Comparison of ENCODE assay signal across 24 cellular contexts in the genomic region with DNA sequence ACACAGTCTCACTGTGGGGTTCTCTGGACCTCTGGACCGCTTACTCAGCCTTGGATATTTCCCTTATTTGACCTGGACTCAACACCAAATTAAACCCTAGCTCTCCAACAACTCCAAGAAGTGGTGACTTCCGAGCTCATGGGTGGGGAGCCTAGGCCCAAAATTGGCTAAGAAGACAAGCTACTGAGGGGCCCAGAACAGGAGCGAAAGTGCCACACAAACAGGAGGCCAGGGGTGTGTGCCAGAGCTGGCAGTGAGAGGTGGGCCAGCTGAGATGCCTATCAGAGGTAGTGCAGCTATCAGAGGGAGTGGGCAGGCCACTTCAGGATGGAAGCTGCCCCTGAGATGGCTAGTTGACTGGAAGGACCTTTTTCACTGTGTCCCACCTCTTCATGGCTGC.
"Had no signal": no experiment of that assay in that cellular context is flagged by ENCODE, and none has a peak within 500 bp of the region (broad histone marks: within the 10 kb centered on the region; RNA-seq: fewer than 3 reads in every experiment).

No MANE protein-coding gene starts in this region.

- H3K27ac ChIP-seq: heart right ventricle, lower lobe of right lung, neutrophil, pancreas, psoas muscle, right atrium auricular region, vagina had no signal

- H3K4me1 ChIP-seq: heart right ventricle, lower lobe of right lung, pancreas, psoas muscle, right atrium auricular region, vagina had no signal

- H3K4me3 ChIP-seq: heart right ventricle, lower lobe of right lung, pancreas, psoas muscle, right atrium auricular region, vagina had no signal

- DNase-seq: activated B cell treated with CpG ODN at 0.5 μM for 24 hours; activated CD4-positive, alpha-beta T cell treated with anti-CD3 and anti-CD28 coated beads for 36 hours; activated CD4-positive, alpha-beta T cell treated with anti-CD3 and anti-CD28 coated beads, Interleukin-2, amount 50 U/mL, for 48 hours; activated naive CD8-positive, alpha-beta T cell treated with anti-CD3 and anti-CD28 coated beads for 36 hours; activated T-cell treated with anti-CD3 and anti-CD28 coated beads, Interleukin-2, amount 50 U/mL, for 24 hours; cortex of kidney; foreskin fibroblast; heart right ventricle; lower lobe of right lung; psoas muscle; stimulated activated CD4-positive, alpha-beta T cell treated with anti-CD3 and anti-CD28 coated beads, Interleukin-1b, Interleukin-23, amount 100 ng/mL, for 48 hours; T1000; trophoblast cell had no signal

- H3K27me3 ChIP-seq: pancreas, right atrium auricular region, vagina had no signal

- H3K9me3 ChIP-seq: heart right ventricle, lower lobe of right lung, neutrophil, pancreas, psoas muscle, right atrium auricular region, vagina had no signal

- ATAC-seq: activated CD4-positive, alpha-beta T cell treated with anti-CD3 and anti-CD28 coated beads for 36 hours; activated T-helper 17 cell treated with anti-CD3 and anti-CD28 coated beads, Interleukin-2, amount 50 U/mL, for 72 hours; heart right ventricle; left lobe of liver; lower lobe of right lung; naive thymus-derived CD8-positive, alpha-beta T cell; pancreas; psoas muscle; stimulated activated effector memory CD8-positive, alpha-beta T cell treated with anti-CD3 and anti-CD28 coated beads, Interleukin-12 subunit alpha, Interleukin-12 subunit beta, amount 100 ng/mL, for 72 hours had no signal

- FAIRE-seq: astrocyte, endometrium, keratinocyte, pancreas had no signal

- H3K36me3 ChIP-seq: heart right ventricle, lower lobe of right lung, neutrophil, pancreas, right atrium auricular region, vagina had no signal
